ENCODE assay signal across 2 cellular contexts in the genomic region with DNA sequence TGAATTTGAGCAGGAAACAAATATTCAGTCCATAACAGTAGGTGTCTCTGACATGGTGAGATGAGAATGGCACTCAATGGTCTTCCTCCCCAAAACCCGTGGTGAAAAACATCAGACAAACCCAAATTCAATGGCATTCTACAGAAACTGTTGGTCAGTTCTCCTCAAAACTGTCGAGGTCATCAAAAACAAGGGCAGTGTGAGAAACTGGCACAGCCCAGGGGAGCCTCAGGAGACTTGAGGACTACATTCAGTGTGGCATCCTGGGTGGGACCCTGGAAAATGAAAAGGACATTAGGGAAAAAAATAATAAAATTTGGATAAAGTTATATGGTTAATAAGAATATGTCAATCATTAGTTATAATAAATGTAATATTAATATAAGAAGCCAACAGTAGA.
TF ChIP-seq lines count a peak whose summit lies in the region.

No MANE protein-coding gene starts in this region.

TF ChIP-seq in A549, 52 proteins besides CTCF, POLR2A, EP300 and RAD21:
- TF ChIP-seq FOSL2 (IDR thresholded peaks at IDR 0.05) (no peak), FOSL2 (CRISPR knock-in tag; IDR thresholded peaks at IDR 0.05) (no peak), MAFK (IDR thresholded peaks at IDR 0.05; ENCODE audit: partially characterized antibody) (peak; percentile 91)

TF ChIP-seq in K562, 482 proteins besides CTCF, POLR2A, EP300 and RAD21:
- TF ChIP-seq MAFG (tag; conservative IDR thresholded peaks at IDR 0.05): peak; percentile 58
- peak; percentile 78 for TF ChIP-seq ZNF316 (IDR thresholded peaks at IDR 0.05)
- TF ChIP-seq MAFK (IDR thresholded peaks at IDR 0.05; ENCODE audit: low read length): peak; percentile 67
- peak; percentile 82 for TF ChIP-seq MAFF (IDR thresholded peaks at IDR 0.05; ENCODE audit: low read length)
- TF ChIP-seq NFIC (IDR thresholded peaks at IDR 0.05): no peak
- peak; percentile 61 for TF ChIP-seq C11orf30 (IDR thresholded peaks at IDR 0.05; ENCODE audit: low read depth)
- no peak for TF ChIP-seq YBX1 (IDR thresholded peaks at IDR 0.05)
